Comparison of ENCODE assay signal across 8 cellular contexts in genomic region chr5:1385395-1386273, GRCh38. TPM values are rescaled to one million over a fixed set of nuclear protein-coding genes. Genes with fewer than 3 reads are reported as not detected.
DNase-seq lines count a peak whose midpoint lies in the region; ATAC-seq, FAIRE-seq and TF ChIP-seq lines count a peak whose summit lies in the region.

No MANE protein-coding gene starts in this region.

- peak overlapping the region; percentile 72 for H3K27ac Mint-ChIP-seq in activated T-helper 17 cell treated with anti-CD3 and anti-CD28 coated beads, Interleukin-2, amount 50 U/mL, for 72 hours
- H3K27ac Mint-ChIP-seq in neural crest cell (ENCODE audit: unreplicated experiment) = peak overlapping the region; percentile 94

- peak; percentile 98 for DNase-seq in COLO668 (lab: John Stamatoyannopoulos, UW; ENCODE audit: unreplicated experiment)
- peak; percentile 89 for DNase-seq in HTR-8/SVneo (ENCODE audit: insufficient read length, low spot score)
- DNase-seq in Panc1 (ENCODE audit: low read depth, low spot score) = no peak
- peak; percentile 47 to 81 for DNase-seq in foreskin fibroblast
- peak; percentile 69 for DNase-seq in neural crest cell (ENCODE audit: low read depth, low spot score)
- peak; percentile 97 for DNase-seq in stomach

- H3K36me3 ChIP-seq in Panc1 (ENCODE audit: control insufficient read depth, insufficient read depth, low read length) (no peaks in the 10 kb centered on the region), stomach (no peaks in the 10 kb centered on the region)

- POLR2A ChIA-PET in Panc1 (lab: Charles Lee) = no interaction called here

- peak; percentile 89 for FAIRE-seq in HTR-8/SVneo (lab: Jason Lieb, UNC)

- intact Hi-C loops in Panc1 (cut with micrococcal nuclease; ENCODE audit: unreplicated experiment) = no loop called here
- intact Hi-C loops in stomach (cut with DNase I; ENCODE audit: low total_unique reads) = no loop called here

- TF ChIP-seq EP300 in stomach (IDR thresholded peaks at IDR 0.05) = no peak

- H3K9me3 ChIP-seq in Panc1 (ENCODE audit: control insufficient read depth, insufficient read depth, low read depth, low read length) = no peaks in the 10 kb centered on the region
- H3K9me3 ChIP-seq in stomach = no peaks in the 10 kb centered on the region

- peaks cover 4% of the 10 kb centered on the region for H3K27me3 Mint-ChIP-seq in activated T-helper 17 cell treated with anti-CD3 and anti-CD28 coated beads, Interleukin-2, amount 50 U/mL, for 72 hours
- peaks cover 83% of the 10 kb centered on the region for H3K27me3 Mint-ChIP-seq in neural crest cell (ENCODE audit: low read depth)

- 9 to 22% (median 11%) methylated on average over 27 to 48 of the region's 48 CpGs for WGBS in stomach, 5 donors

- H3K36me3 Mint-ChIP-seq in activated T-helper 17 cell treated with anti-CD3 and anti-CD28 coated beads, Interleukin-2, amount 50 U/mL, for 72 hours (ENCODE audit: low read depth) = no peaks in the 10 kb centered on the region
- no peaks in the 10 kb centered on the region for H3K36me3 Mint-ChIP-seq in neural crest cell (ENCODE audit: low read depth)

- no peaks in the 10 kb centered on the region for H3K9me3 Mint-ChIP-seq in activated T-helper 17 cell treated with anti-CD3 and anti-CD28 coated beads, Interleukin-2, amount 50 U/mL, for 72 hours
- H3K9me3 Mint-ChIP-seq in neural crest cell = peaks cover 8% of the 10 kb centered on the region

- H3K27ac ChIP-seq in Panc1 (ENCODE audit: low read length) = no peak overlapping the region
- H3K27ac ChIP-seq in stomach = peak overlapping the region; percentile 77 to 96 (median 90)

- peak overlapping the region; percentile 52 to 62 for H3K4me3 ChIP-seq in Panc1 (ENCODE audit: low read depth in 2 of 2, low read length in 2 of 2)
- H3K4me3 ChIP-seq in foreskin fibroblast (ENCODE audit: low read depth in 1 of 2, low read length in 2 of 2) = peak overlapping the region; percentile 56 to 60
- H3K4me3 ChIP-seq in stomach = peak overlapping the region; percentile 53 to 73 (median 64)

- peak; percentile 84 for ATAC-seq in GM21360 (IDR thresholded peaks at IDR 0.05; ENCODE audit: unreplicated experiment)
- ATAC-seq in Panc1 = peak; percentile 94
- peak; percentile 98 for ATAC-seq in activated T-helper 17 cell treated with anti-CD3 and anti-CD28 coated beads, Interleukin-2, amount 50 U/mL, for 72 hours (replicated peaks)

- peaks cover 12% of the 10 kb centered on the region for H3K4me1 Mint-ChIP-seq in activated T-helper 17 cell treated with anti-CD3 and anti-CD28 coated beads, Interleukin-2, amount 50 U/mL, for 72 hours
- H3K4me1 Mint-ChIP-seq in neural crest cell = peaks cover 17% of the 10 kb centered on the region

- H3K4me3 Mint-ChIP-seq in activated T-helper 17 cell treated with anti-CD3 and anti-CD28 coated beads, Interleukin-2, amount 50 U/mL, for 72 hours = peak overlapping the region; percentile 90
- H3K4me3 Mint-ChIP-seq in neural crest cell = peak overlapping the region; percentile 92

- H3K27me3 ChIP-seq in Panc1 (ENCODE audit: control insufficient read depth, insufficient read depth, low read length) (peaks cover 8% of the 10 kb centered on the region), stomach (peaks cover 0 to 65% (median 0%) of the 10 kb centered on the region in 3 donors)

- TF ChIP-seq CTCF in Panc1 (IDR thresholded peaks at IDR 0.05) (no peak), foreskin fibroblast (IDR thresholded peaks at IDR 0.05; ENCODE audit: low read depth, low read length) (no peak), neural crest cell (conservative IDR thresholded peaks at IDR 0.05) (no peak), stomach (IDR thresholded peaks at IDR 0.05) (no peak)

- in situ Hi-C loops in Panc1 (cut with HindIII; ENCODE audit: low pct_unique_long_range_greater_than_20kb, low sequenced_read_pairs) = no loop called here

- CTCF ChIA-PET in Panc1 (lab: Charles Lee) = interaction anchor here (0.6 kb wide), 1 partner anchor 22 kb away, joined by 4 read pairs; no protein-coding TSS in a partner anchor

- peaks cover 3% of the 10 kb centered on the region for H3K4me1 ChIP-seq in Panc1 (ENCODE audit: control insufficient read depth, insufficient read depth, low read length)
- peaks cover 15 to 25% (median 23%) of the 10 kb centered on the region in 4 donors for H3K4me1 ChIP-seq in stomach

- BruUV-seq in Panc1 (replicated peaks; lab: Mats Ljungman, UMichigan) = no TSS peak

- TF ChIP-seq POLR2A in stomach (IDR thresholded peaks at IDR 0.05) = peak in 2 of 4 donors; percentile 50 to 57

RNA-seq across cellular contexts. Expression of gene CLPTM1L, which starts 40.7 kb away (rescaled TPM):
- total RNA-seq in Panc1 (2021; ENCODE audit: unreplicated experiment) (188 TPM), neural crest cell (95.1 and 103 TPM in 2 replicates), stomach (100 to 1,000 TPM in 4 of 5 donors, 10 to 100 TPM in 1; 90.6 to 202 (median 183) TPM)
- 187 TPM for polyA plus RNA-seq in Panc1 (2012; ENCODE audit: insufficient read length)
- total RNA-seq in activated T-helper 17 cell treated with anti-CD3 and anti-CD28 coated beads, Interleukin-2, amount 50 U/mL, for 72 hours = 100 to 1,000 TPM in 1 of 2 donors, 10 to 100 TPM in 1; 42.3 to 118 TPM
- 10 to 100 TPM; 60.8 to 72.3 (median 61.9) TPM for polyA plus RNA-seq in stomach

RNA-seq across cellular contexts. Expression of gene SLC6A3, which starts 59.6 kb away (rescaled TPM):
- total RNA-seq in Panc1 (2021; ENCODE audit: unreplicated experiment) (0.05 TPM), neural crest cell (0.16 and 0.27 TPM in 2 replicates), stomach (not detected)
- polyA plus RNA-seq in Panc1 (2012; ENCODE audit: insufficient read length) = 0.06 TPM
- not detected for total RNA-seq in activated T-helper 17 cell treated with anti-CD3 and anti-CD28 coated beads, Interleukin-2, amount 50 U/mL, for 72 hours
- polyA plus RNA-seq in stomach = under 1 TPM in 1 of 3 donors, not detected in 2; 0.05 TPM
